In genomic region chr11:926341-926916, GRCh38 we compare ENCODE assay signal across 8 cellular contexts. TPM values are rescaled to one million over a fixed set of nuclear protein-coding genes. Genes with fewer than 3 reads are reported as not detected.
DNase-seq lines count a peak whose midpoint lies in the region; ATAC-seq and TF ChIP-seq lines count a peak whose summit lies in the region.

No MANE protein-coding gene starts in this region.

- no peaks in the 10 kb centered on the region for H3K27me3 Mint-ChIP-seq in CD8-positive, alpha-beta T cell (ENCODE audit: low read depth)

- DNase-seq in CD8-positive, alpha-beta T cell, result peak in 1 of 7 experiments; percentile 25
- DNase-seq in adipocyte (ENCODE audit: low read depth) (peak; percentile 90), left ventricle myocardium superior (peak; percentile 47), GM20000 (ENCODE audit: low spot score) (no peak)

- ATAC-seq in CD8-positive, alpha-beta T cell, result no peak
- peak; percentile 27 for ATAC-seq in left ventricle myocardium superior
- ATAC-seq in HG03097 (IDR thresholded peaks at IDR 0.05; ENCODE audit: low FRiP score, unreplicated experiment), result no peak
- ATAC-seq in HG03039 (IDR thresholded peaks at IDR 0.05; ENCODE audit: unreplicated experiment), result no peak

- H3K27me3 ChIP-seq in CD8-positive, alpha-beta T cell (ENCODE audit: insufficient read depth, low read length), result no peaks in the 10 kb centered on the region
- H3K27me3 ChIP-seq in HUES64 (ENCODE audit: insufficient read depth, low read length) (no peaks in the 10 kb centered on the region), adipocyte (replicated peaks; ENCODE audit: control insufficient read depth, insufficient read depth, low read length) (no peaks in the 10 kb centered on the region), rectal smooth muscle tissue (ENCODE audit: control insufficient read depth, insufficient read depth, low read length) (no peaks in the 10 kb centered on the region)

- H3K36me3 ChIP-seq in CD8-positive, alpha-beta T cell (ENCODE audit: insufficient read depth, low read length), result no peaks in the 10 kb centered on the region
- H3K36me3 ChIP-seq in HUES64 (ENCODE audit: insufficient read depth, low read length), result peaks cover 20% of the 10 kb centered on the region
- H3K36me3 ChIP-seq in adipocyte (ENCODE audit: control insufficient read depth, insufficient read depth, low read length, severe bottlenecking), result peaks cover 13% of the 10 kb centered on the region
- H3K36me3 ChIP-seq in rectal smooth muscle tissue (ENCODE audit: control insufficient read depth, insufficient read depth, low read length), result no peaks in the 10 kb centered on the region

- H3K27ac ChIP-seq in CD8-positive, alpha-beta T cell (ENCODE audit: low read depth, low read length), result peak overlapping the region; percentile 21
- H3K27ac ChIP-seq in HUES64 (ENCODE audit: low read depth, low read length), result 0 out of 2 replicates have a peak overlapping the region, but pooled peaks have one; percentile 20
- peak overlapping the region; percentile 81 for H3K27ac ChIP-seq in rectal smooth muscle tissue (ENCODE audit: low read depth, low read length)

- no peak for TF ChIP-seq CTCF in CD8-positive, alpha-beta T cell (IDR thresholded peaks at IDR 0.05)
- no peak for TF ChIP-seq CTCF in GM20000 (IDR thresholded peaks at IDR 0.05; ENCODE audit: extremely low read depth, missing control alignments)

- WGBS in HUES64, result 9% methylated on average over 25 of the region's 26 CpGs

- CTCF ChIA-PET in CD8-positive, alpha-beta T cell (lab: Charles Lee), result no interaction called here

- H3K9ac ChIP-seq in HUES64 (ENCODE audit: low read depth, low read length), result peak overlapping the region; percentile 53
- H3K9ac ChIP-seq in adipocyte (ENCODE audit: low read length), result peak overlapping the region; percentile 87
- peak overlapping the region; percentile 68 for H3K9ac ChIP-seq in rectal smooth muscle tissue (ENCODE audit: low read length)

- peaks cover 45% of the 10 kb centered on the region for H3K4me1 ChIP-seq in CD8-positive, alpha-beta T cell (ENCODE audit: insufficient read depth, low read length)
- H3K4me1 ChIP-seq in HUES64 (ENCODE audit: insufficient read depth, low read length), result peaks cover 10% of the 10 kb centered on the region
- H3K4me1 ChIP-seq in adipocyte (ENCODE audit: control insufficient read depth, insufficient read depth, low read length), result peaks cover 18% of the 10 kb centered on the region
- peaks cover 10% of the 10 kb centered on the region for H3K4me1 ChIP-seq in rectal smooth muscle tissue (ENCODE audit: control insufficient read depth, insufficient read depth, low read length)

- H3K4me3 ChIP-seq in CD8-positive, alpha-beta T cell (ENCODE audit: low read depth, low read length), result peak overlapping the region; percentile 70
- H3K4me3 ChIP-seq in HUES64 (ENCODE audit: low read length), result peak overlapping the region; percentile 69
- peak overlapping the region; percentile 86 for H3K4me3 ChIP-seq in adipocyte (ENCODE audit: low read length)
- peak overlapping the region; percentile 82 for H3K4me3 ChIP-seq in rectal smooth muscle tissue (ENCODE audit: low read length)

- POLR2A ChIA-PET in CD8-positive, alpha-beta T cell (lab: Charles Lee), result no interaction called here

- peak overlapping the region; percentile 88 for H3K27ac Mint-ChIP-seq in CD8-positive, alpha-beta T cell

- H3K4me1 Mint-ChIP-seq in CD8-positive, alpha-beta T cell (ENCODE audit: low read depth), result peaks cover 39% of the 10 kb centered on the region

- intact Hi-C loops in CD8-positive, alpha-beta T cell (cut with DNase I, micrococcal nuclease), result loop anchor here (5.0 to 10.0 kb wide), 7 partner anchors 46 to 719 kb away; partner anchors contain the start of genes ANO9 (in 1 of the 2), BET1L (in 1 of the 2), DUSP8 (in 1 of the 2) and POLR2L (in 1 of the 2)
- intact Hi-C loops in left ventricle myocardium superior (cut with micrococcal nuclease), result no loop called here

- H3K9me3 Mint-ChIP-seq in CD8-positive, alpha-beta T cell, result no peaks in the 10 kb centered on the region

- H3K36me3 Mint-ChIP-seq in CD8-positive, alpha-beta T cell, result peaks cover 14% of the 10 kb centered on the region

- no peaks in the 10 kb centered on the region for H3K9me3 ChIP-seq in CD8-positive, alpha-beta T cell (ENCODE audit: low read length)
- H3K9me3 ChIP-seq in HUES64 (ENCODE audit: insufficient read depth, low read depth, low read length), result no peaks in the 10 kb centered on the region
- no peaks in the 10 kb centered on the region for H3K9me3 ChIP-seq in adipocyte (ENCODE audit: control insufficient read depth, low read length)

- peak overlapping the region; percentile 82 for H3K4me3 Mint-ChIP-seq in CD8-positive, alpha-beta T cell

RNA-seq across cellular contexts. Expression of gene AP2A2, which starts 0.8 kb away (rescaled TPM):
- total RNA-seq in CD8-positive, alpha-beta T cell, result 10 to 100 TPM; 38.6 to 44.3 TPM
- polyA plus RNA-seq in HUES64 (2013, experiment 1 of 2), result 49.3 TPM
- 47.2 TPM for polyA plus RNA-seq in HUES64 (2013, experiment 2 of 2)
- total RNA-seq in left ventricle myocardium superior, result 42.6 TPM

RNA-seq across cellular contexts. Expression of gene CHID1, which starts 15.8 kb away (rescaled TPM):
- 10 to 100 TPM; 16.0 to 18.1 TPM for total RNA-seq in CD8-positive, alpha-beta T cell
- polyA plus RNA-seq in HUES64 (2013, experiment 1 of 2), result 48.5 TPM
- 53.3 TPM for polyA plus RNA-seq in HUES64 (2013, experiment 2 of 2)
- total RNA-seq in left ventricle myocardium superior, result 53.0 TPM

Comparison
In these comparisons a context has a peak if more than half of its experiments do, and no peak if none do; other contexts are left out.
1. H3K27ac ChIP-seq: peak in every context shown above with its lines; median percentile 81 in rectal smooth muscle tissue; 21 in CD8-positive, alpha-beta T cell; 20 in HUES64.